Comparison of ENCODE assay signal across 8 cellular contexts in genomic region chr15:99105516-99106341, GRCh38. TPM values are rescaled to one million over a fixed set of nuclear protein-coding genes. Genes with fewer than 3 reads are reported as not detected.
DNase-seq lines count a peak whose midpoint lies in the region; ATAC-seq, FAIRE-seq and TF ChIP-seq lines count a peak whose summit lies in the region.

No MANE protein-coding gene starts in this region.

- peak overlapping the region; percentile 92 for H2AFZ ChIP-seq in neuron (ENCODE audit: low read depth, low read length)

- peak overlapping the region; percentile 78 to 84 for H3K4me3 Mint-ChIP-seq in activated T-cell treated with anti-CD3 and anti-CD28 coated beads, Interleukin-2, amount 50 U/mL, for 72 hours

- H3K4me3 ChIP-seq in neuron (ENCODE audit: low read length), result peak overlapping the region; percentile 46

- CTCF ChIA-PET in GM10248 (lab: Yijun Ruan, JAX), result interaction anchor here (0.7 to 3.4 kb wide), 22 partner anchors 14 to 651 kb away, joined by 3 to 28 read pairs (median 3); no protein-coding TSS in a partner anchor
- CTCF ChIA-PET in HEK293T (lab: Yijun Ruan, JAX), result interaction anchor here (0.5 to 1.5 kb wide), 14 partner anchors 15 to 379 kb away, joined by 3 to 4 read pairs (median 3); no protein-coding TSS in a partner anchor

- peak; percentile 14 for TF ChIP-seq CTCF in GM10248 (IDR thresholded peaks at IDR 0.05; ENCODE audit: control extremely low read depth, extremely low read depth, low read depth, missing control alignments)

- H3K9me3 ChIP-seq in neuron (ENCODE audit: low read length), result no peaks in the 10 kb centered on the region

- DNase-seq in GM10248 (ENCODE audit: extremely low spot score) (no peak), H54 (ENCODE audit: insufficient read length, low spot score) (no peak), NCI-H1417 treated with DMSO at 0.1 percent for 48 hours (lab: John Stamatoyannopoulos, UW) (peak; percentile 67), foreskin melanocyte (peak; percentile 42), HEK293T (ENCODE audit: extremely low spot score) (no peak), GDM1 (lab: John Stamatoyannopoulos, UW) (no peak)
- peak; percentile 52 to 69 for DNase-seq in activated T-cell treated with anti-CD3 and anti-CD28 coated beads, Interleukin-2, amount 50 U/mL, for 72 hours

- FAIRE-seq in H54 (lab: Jason Lieb, UNC), result no peak

- H3K4me1 ChIP-seq in neuron (ENCODE audit: insufficient read depth, low read length), result peaks cover 6% of the 10 kb centered on the region

- TF ChIP-seq POLR2A in H54 (IDR thresholded peaks at IDR 0.05; ENCODE audit: low read depth, low read length), result 0 out of 2 replicates have a peak, but pooled peaks have one; percentile 15

- POLR2A ChIA-PET in GM10248 (lab: Yijun Ruan, JAX), result interaction anchor here (0.7 to 0.9 kb wide), 2 partner anchors 30 to 627 kb away, joined by 3 to 5 read pairs; partner anchors contain the start of gene LYSMD4
- POLR2A ChIA-PET in HEK293T (lab: Yijun Ruan, JAX), result interaction anchor here (0.8 to 1.4 kb wide), 4 partner anchors 14 to 599 kb away, joined by 3 to 6 read pairs (median 4); partner anchors contain the start of gene LRRC28

- H3K27me3 Mint-ChIP-seq in activated T-cell treated with anti-CD3 and anti-CD28 coated beads, Interleukin-2, amount 50 U/mL, for 72 hours (ENCODE audit: low read depth), result peaks cover 40% of the 10 kb centered on the region

- H3K27me3 ChIP-seq in neuron (ENCODE audit: insufficient read depth, low read length), result no peaks in the 10 kb centered on the region

- ATAC-seq in activated T-cell treated with anti-CD3 and anti-CD28 coated beads, Interleukin-2, amount 50 U/mL, for 72 hours (replicated peaks in 1 of 2), result peak; percentile 66 to 68

- H3K4me1 Mint-ChIP-seq in activated T-cell treated with anti-CD3 and anti-CD28 coated beads, Interleukin-2, amount 50 U/mL, for 72 hours (ENCODE audit: low read depth), result peaks cover 18% of the 10 kb centered on the region

- no peak overlapping the region for H3K27ac Mint-ChIP-seq in activated T-cell treated with anti-CD3 and anti-CD28 coated beads, Interleukin-2, amount 50 U/mL, for 72 hours

- H3K9me3 Mint-ChIP-seq in activated T-cell treated with anti-CD3 and anti-CD28 coated beads, Interleukin-2, amount 50 U/mL, for 72 hours, result no peaks in the 10 kb centered on the region

- no peaks in the 10 kb centered on the region for H3K36me3 ChIP-seq in neuron (ENCODE audit: insufficient read depth, low read length)

- peaks cover 0 to 1% of the 10 kb centered on the region in 2 donors for H3K36me3 Mint-ChIP-seq in activated T-cell treated with anti-CD3 and anti-CD28 coated beads, Interleukin-2, amount 50 U/mL, for 72 hours (ENCODE audit: insufficient read depth in 2 of 2)

TF ChIP-seq in HEK293T, 16 proteins besides CTCF, POLR2A, EP300 and RAD21:
- TF ChIP-seq ZNF384 (IDR thresholded peaks at IDR 0.05) (no peak), ARNT (IDR thresholded peaks at IDR 0.05) (no peak), SUZ12 (IDR thresholded peaks at IDR 0.05) (no peak), NFRKB (IDR thresholded peaks at IDR 0.05) (no peak), CTBP1 (IDR thresholded peaks at IDR 0.05; ENCODE audit: borderline replicate concordance) (no peak)

RNA-seq across cellular contexts. Expression of gene SYNM, which starts 0.8 kb away (rescaled TPM):
- 1 to 10 TPM; 2.8 to 3.3 TPM for total RNA-seq in activated T-cell treated with anti-CD3 and anti-CD28 coated beads, Interleukin-2, amount 50 U/mL, for 72 hours

Comparison
In these comparisons a context has a peak if more than half of its experiments do, and no peak if none do; other contexts are left out.
1. DNase-seq: peak in NCI-H1417 treated with DMSO at 0.1 percent for 48 hours (single experiment), activated T-cell treated with anti-CD3 and anti-CD28 coated beads, Interleukin-2, amount 50 U/mL, for 72 hours (2 of 2) and foreskin melanocyte (single experiment); none in GM10248 (single experiment), H54 (single experiment), HEK293T (single experiment) and GDM1 (single experiment).